In genomic region chr17:28717578-28718316, GRCh38 we compare ENCODE assay signal across 8 cellular contexts. TPM values are rescaled to one million over a fixed set of nuclear protein-coding genes. Genes with fewer than 3 reads are reported as not detected.
DNase-seq lines count a peak whose midpoint lies in the region; ATAC-seq, FAIRE-seq and TF ChIP-seq lines count a peak whose summit lies in the region.

Gene RAB34 (minus strand): TSS chr17:28717868. CDS start chr17:28717266, 602 bp downstream.

- TF ChIP-seq CTCF in A549 (IDR thresholded peaks at IDR 0.05) (peak; percentile 55), GM12872 (IDR thresholded peaks at IDR 0.05; ENCODE audit: insufficient read depth, low read depth, low read length) (peak; percentile 14; the same call in 1 of the 3 replicates), breast epithelium (IDR thresholded peaks at IDR 0.05) (no peak), sigmoid colon (IDR thresholded peaks at IDR 0.05) (peak in 1 of 4 experiments; percentile 24)

- TF ChIP-seq EP300 in A549 (IDR thresholded peaks at IDR 0.05): no peak
- no peak for TF ChIP-seq EP300 in sigmoid colon (IDR thresholded peaks at IDR 0.05)

- H3K4me1 ChIP-seq in A549 (peaks cover 37% of the 10 kb centered on the region), NT2/D1 (ENCODE audit: insufficient read depth, insufficient read length) (peaks cover 18% of the 10 kb centered on the region), breast epithelium (peaks cover 0 to 27% of the 10 kb centered on the region in 2 donors), iPS-20b (ENCODE audit: insufficient read depth, low read length) (peaks cover 20% of the 10 kb centered on the region), sigmoid colon (peaks cover 0 to 64% (median 54%) of the 10 kb centered on the region in 4 donors)

- TF ChIP-seq RAD21 in A549 (conservative IDR thresholded peaks at IDR 0.05 in 1 of 2, IDR thresholded peaks at IDR 0.05 in 1 of 2): no peak

- H3K27me3 ChIP-seq in NT2/D1 (ENCODE audit: insufficient read depth, insufficient read length) (no peaks in the 10 kb centered on the region), breast epithelium (no peaks in the 10 kb centered on the region), iPS-20b (ENCODE audit: insufficient read depth, low read length) (no peaks in the 10 kb centered on the region), sigmoid colon (no peaks in the 10 kb centered on the region)

- TF ChIP-seq POLR2A in A549 (IDR thresholded peaks at IDR 0.05; ENCODE audit: low read length): peak; percentile 48
- TF ChIP-seq POLR2A in breast epithelium (IDR thresholded peaks at IDR 0.05): no peak
- TF ChIP-seq POLR2A in sigmoid colon (IDR thresholded peaks at IDR 0.05): peak; percentile 9 to 18

- WGBS in A549 (ENCODE audit: missing lambda C conversion rate): under 1% methylated on average over 24 of the region's 59 CpGs
- 11 to 25% methylated on average over 59 of the region's 59 CpGs for WGBS in sigmoid colon, 2 donors

- H3K4me3 ChIP-seq in A549 (peak within 1 kb of the TSS; percentile 77), NT2/D1 (ENCODE audit: insufficient read length, low read depth) (peak within 1 kb of the TSS; percentile 79), breast epithelium (peak within 1 kb of the TSS; percentile 72 to 97 (median 93)), iPS-20b (ENCODE audit: low read length) (peak within 1 kb of the TSS; percentile 87), sigmoid colon (peak within 1 kb of the TSS; percentile 66 to 83 (median 78))

- H3K9ac ChIP-seq in NT2/D1 (ENCODE audit: insufficient read length, low read depth) (peak within 1 kb of the TSS; percentile 93), iPS-20b (ENCODE audit: low read depth, low read length) (peak within 1 kb of the TSS; percentile 88)

- H3K36me3 ChIP-seq in NT2/D1 (ENCODE audit: insufficient read depth, insufficient read length, low read length) (peaks cover 59% of the 10 kb centered on the region), breast epithelium (no peaks in the 10 kb centered on the region), iPS-20b (ENCODE audit: insufficient read depth, low read depth, low read length) (peaks cover 57% of the 10 kb centered on the region), sigmoid colon (peaks cover 7 to 42% (median 29%) of the 10 kb centered on the region in 4 donors)

- CTCF ChIA-PET in A549 (lab: Yijun Ruan, JAX): interaction anchor here (0.5 to 17.6 kb wide), 4 partner anchors 25 to 73 kb away, joined by 3 to 335 read pairs (median 44); partner anchors contain the start of gene BLTP2

- FAIRE-seq in A549 (lab: Jason Lieb, UNC): no peak

- ATAC-seq in A549 (peak; percentile 67 to 69), HG02759 (IDR thresholded peaks at IDR 0.05; ENCODE audit: unreplicated experiment) (no peak)

- no peaks in the 10 kb centered on the region for H3K9me3 ChIP-seq in A549
- H3K9me3 ChIP-seq in NT2/D1 (ENCODE audit: insufficient read depth, low read length): no peaks in the 10 kb centered on the region
- no peaks in the 10 kb centered on the region for H3K9me3 ChIP-seq in breast epithelium
- no peaks in the 10 kb centered on the region for H3K9me3 ChIP-seq in iPS-20b (ENCODE audit: insufficient read depth, low read depth, low read length)
- H3K9me3 ChIP-seq in sigmoid colon: no peaks in the 10 kb centered on the region

- H3K27ac ChIP-seq in A549: peak within 1 kb of the TSS; percentile 96
- H3K27ac ChIP-seq in breast epithelium: peak within 1 kb of the TSS; percentile 95 to 98
- H3K27ac ChIP-seq in iPS-20b (ENCODE audit: low read length): peak within 1 kb of the TSS; percentile 66
- peak within 1 kb of the TSS; percentile 91 to 95 (median 94) for H3K27ac ChIP-seq in sigmoid colon

- POLR2A ChIA-PET in A549 (lab: Yijun Ruan, JAX): interaction anchor here (0.6 to 1.1 kb wide), 2 partner anchors 55 to 71 kb away, joined by 3 read pairs; no protein-coding TSS in a partner anchor

- DNase-seq in A549 (ENCODE audit: low read depth in 1 of 2, low spot score in 1 of 2) (peak; percentile 73 to 90), NT2/D1 (ENCODE audit: low read depth, low spot score) (peak; percentile 82), breast epithelium (ENCODE audit: low spot score in 2 of 2) (peak; percentile 66 to 76), sigmoid colon (peak; percentile 92), NCI-H446 (lab: John Stamatoyannopoulos, UW) (no peak)

- intact Hi-C loops in breast epithelium (cut with DNase I; ENCODE audit: low total_unique reads) (no loop called here), sigmoid colon (cut with DNase I) (no loop called here)

- peak within 1 kb of the TSS; percentile 90 for H3K4me2 ChIP-seq in A549

TF ChIP-seq in A549, 52 proteins besides CTCF, POLR2A, EP300 and RAD21 (continues in another document):
- TF ChIP-seq PBX3 (IDR thresholded peaks at IDR 0.05): peak; percentile 25; the same call in 1 of the 2 replicates
- TF ChIP-seq HOXA7 (CRISPR knock-in tag; IDR thresholded peaks at IDR 0.05): no peak
- TF ChIP-seq SMC3 (IDR thresholded peaks at IDR 0.05): peak; percentile 22; the same call in 1 of the 3 replicates
- no peak for TF ChIP-seq HOXB5 (CRISPR knock-in tag; IDR thresholded peaks at IDR 0.05)
- 0 out of 2 replicates have a peak, but pooled peaks have one; percentile 40 for TF ChIP-seq FOSL2 (IDR thresholded peaks at IDR 0.05)
- TF ChIP-seq FOSL2 (CRISPR knock-in tag; IDR thresholded peaks at IDR 0.05): peak; percentile 97
- TF ChIP-seq ELK1 (IDR thresholded peaks at IDR 0.05; ENCODE audit: low read depth, low read length): no peak
- TF ChIP-seq EHF (CRISPR knock-in tag; IDR thresholded peaks at IDR 0.05): no peak
- TF ChIP-seq TFCP2L1 (CRISPR knock-in tag; IDR thresholded peaks at IDR 0.05): peak; percentile 33; the same call in 1 of the 2 replicates
- no peak for TF ChIP-seq FOSB (CRISPR knock-in tag; IDR thresholded peaks at IDR 0.05)
- no peak for TF ChIP-seq MAFK (IDR thresholded peaks at IDR 0.05; ENCODE audit: partially characterized antibody)
- TF ChIP-seq RFX5 (IDR thresholded peaks at IDR 0.05): no peak
- no peak; the same call in 1 of the 2 replicates for TF ChIP-seq MYC (IDR thresholded peaks at IDR 0.05; ENCODE audit: borderline replicate concordance, low read length)
- TF ChIP-seq MAX (IDR thresholded peaks at IDR 0.05): peak; percentile 78
- no peak for TF ChIP-seq RARB (CRISPR knock-in tag; IDR thresholded peaks at IDR 0.05)
- no peak for TF ChIP-seq HDAC2 (IDR thresholded peaks at IDR 0.05)
- 0 out of 2 replicates have a peak, but pooled peaks have one; percentile 26 for TF ChIP-seq JUNB (IDR thresholded peaks at IDR 0.05)
- TF ChIP-seq KDM1A (IDR thresholded peaks at IDR 0.05; ENCODE audit: low read depth): no peak
- no peak for TF ChIP-seq CBX8 (IDR thresholded peaks at IDR 0.05)
- no peak for TF ChIP-seq NFE2L2 (conservative IDR thresholded peaks at IDR 0.05; ENCODE audit: low read length)
- TF ChIP-seq KDM5A (IDR thresholded peaks at IDR 0.05): peak; percentile 41; the same call in 1 of the 2 replicates
- TF ChIP-seq JUN (IDR thresholded peaks at IDR 0.05): peak; percentile 76 to 84; a peak in 3 of 5 replicates
- TF ChIP-seq USF2 (IDR thresholded peaks at IDR 0.05): no peak
- TF ChIP-seq HOXB13 (CRISPR knock-in tag; IDR thresholded peaks at IDR 0.05; ENCODE audit: low read depth): no peak
- no peak for TF ChIP-seq RNF2 (IDR thresholded peaks at IDR 0.05; ENCODE audit: borderline replicate concordance, low read depth)
- 0 out of 2 replicates have a peak, but pooled peaks have one; percentile 15 for TF ChIP-seq MAZ (IDR thresholded peaks at IDR 0.05; ENCODE audit: borderline replicate concordance, low read depth, low read length)
- no peak for TF ChIP-seq GATA3 (IDR thresholded peaks at IDR 0.05; ENCODE audit: borderline replicate concordance)
- no peak for TF ChIP-seq ZNF302 (CRISPR knock-in tag; IDR thresholded peaks at IDR 0.05)
- TF ChIP-seq NR3C1 (IDR thresholded peaks at IDR 0.05): no peak

RNA-seq across cellular contexts. Expression of gene RAB34, which starts in this region (rescaled TPM):
- 288 and 328 TPM in 2 replicates for polyA plus RNA-seq in A549 (2011; rRNA removed)
- 306 and 359 TPM in 2 replicates for polyA plus RNA-seq in A549 (2012; cell fraction: cytosol; rRNA removed)
- 404 and 498 TPM in 2 replicates for polyA plus RNA-seq in A549 (2012; cell fraction: nucleus; rRNA removed)
- polyA plus RNA-seq in A549 (2017; fragmentation: RNase III; extraction: RNeasy Plus Mini Kit Qiagen cat#74134 plus additional on column Dnase treatment): 207 to 212 TPM (median 211 TPM) in 3 replicates
- polyA minus RNA-seq in A549 (2011; rRNA and poly(A)+ RNA removed): 241 and 290 TPM in 2 replicates
- total RNA-seq in breast epithelium: 100 to 1,000 TPM; 105 to 129 (median 123) TPM
- 100 to 1,000 TPM; 146 to 205 (median 167) TPM for total RNA-seq in sigmoid colon
- 10 to 100 TPM; 16.6 to 39.0 (median 33.1) TPM for polyA plus RNA-seq in sigmoid colon

Comparison
In these comparisons a context has a peak if more than half of its experiments do, and no peak if none do; other contexts are left out.
1. RNA of gene RAB34 (polyA plus RNA-seq): 207 to 498 TPM in A549; 16.6 to 39.0 TPM in sigmoid colon; every median in the first group is over 4 times any median in the second.
2. DNase-seq: peak in A549 (2 of 2), NT2/D1 (single experiment), breast epithelium (2 of 2) and sigmoid colon (single experiment); none in NCI-H446 (0 of 2).
3. CTCF ChIP-seq: peak in A549 (single experiment) and GM12872 (single experiment); none in breast epithelium (0 of 3).
4. Peak in every context shown above with its lines, with median percentiles within 50 percentile points of each other: H3K27ac ChIP-seq and H3K4me3 ChIP-seq.